Comparison of ENCODE assay signal across 13 cellular contexts in the genomic region with DNA sequence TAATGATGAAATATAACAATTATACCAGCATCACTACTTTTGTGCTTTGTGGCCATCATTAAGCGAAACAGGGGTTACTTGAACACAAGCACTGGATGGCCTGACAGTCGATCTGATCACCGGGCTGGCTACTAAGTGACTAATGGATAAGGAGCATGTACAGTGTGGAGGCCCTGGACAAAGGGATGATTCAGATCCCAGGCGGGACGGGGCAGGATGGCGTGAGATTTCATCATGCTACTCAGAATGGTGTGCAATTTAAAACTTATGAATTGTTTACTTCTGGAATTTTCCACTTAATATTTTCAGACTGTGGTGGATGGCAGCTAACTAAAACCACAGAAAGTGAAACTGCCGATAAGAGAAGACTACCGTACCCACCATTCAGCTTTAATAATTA. TPM values are rescaled to one million over a fixed set of nuclear protein-coding genes. Genes with fewer than 3 reads are reported as not detected.
DNase-seq lines count a peak whose midpoint lies in the region; ATAC-seq and TF ChIP-seq lines count a peak whose summit lies in the region.
"Had no signal": no experiment of that assay in that cellular context is flagged by ENCODE, and none has a peak within 500 bp of the region (broad histone marks: within the 10 kb centered on the region; RNA-seq: fewer than 3 reads in every experiment).

No MANE protein-coding gene starts in this region.

- TF ChIP-seq CTCF in PC-9 (conservative IDR thresholded peaks at IDR 0.05) (no peak), esophagus muscularis mucosa (IDR thresholded peaks at IDR 0.05) (no peak)

- no peak for ATAC-seq in HG03432 (IDR thresholded peaks at IDR 0.05; ENCODE audit: unreplicated experiment)

- no peaks in the 10 kb centered on the region for H4K20me1 ChIP-seq in PC-9 (ENCODE audit: insufficient read depth)

- in situ Hi-C loops in Caki2 (cut with HindIII; ENCODE audit: low pct_unique_long_range_greater_than_20kb, low sequenced_read_pairs) = no loop called here

- H3K4me2 ChIP-seq in PC-9 = peak overlapping the region; percentile 74

- no peaks in the 10 kb centered on the region for H3K27me3 ChIP-seq in PC-9 (ENCODE audit: insufficient read depth, low read depth)
- no peaks in the 10 kb centered on the region for H3K27me3 ChIP-seq in esophagus muscularis mucosa

- BruUV-seq in PC-9 (replicated peaks; lab: Mats Ljungman, UMichigan) = no TSS peak

- peaks cover 41% of the 10 kb centered on the region for H3F3A ChIP-seq in PC-9 (ENCODE audit: insufficient read depth, low read depth)

- no peak for TF ChIP-seq EP300 in esophagus muscularis mucosa (IDR thresholded peaks at IDR 0.05)

- H3K9me2 ChIP-seq in PC-9 (ENCODE audit: insufficient read depth) = no peaks in the 10 kb centered on the region; the same call in 1 of the 2 replicates

- POLR2A ChIA-PET in PC-9 (lab: Charles Lee; ENCODE audit: unreplicated experiment) = interaction anchor here (0.5 to 1.0 kb wide), 2 partner anchors 10 to 21 kb away, joined by 3 to 5 read pairs; no protein-coding TSS in a partner anchor

- H2AFZ ChIP-seq in PC-9 = peak overlapping the region; percentile 12; the same call in 1 of the 2 replicates

- peak overlapping the region; percentile 28; the same call in 1 of the 2 replicates for H3K4me3 ChIP-seq in PC-9
- no peak overlapping the region for H3K4me3 ChIP-seq in esophagus muscularis mucosa

- H3K9me3 ChIP-seq in PC-9 (ENCODE audit: insufficient read depth, low read depth) (no peaks in the 10 kb centered on the region), esophagus muscularis mucosa (no peaks in the 10 kb centered on the region)
- H3K9me3 ChIP-seq: neutrophil had no signal

- H3K36me3 ChIP-seq in PC-9 (ENCODE audit: low read depth) (no peaks in the 10 kb centered on the region), esophagus muscularis mucosa (no peaks in the 10 kb centered on the region)
- H3K36me3 ChIP-seq: neutrophil had no signal

- CTCF ChIA-PET in PC-9 (lab: Charles Lee) = interaction anchor here (0.8 kb wide), 1 partner anchor 22 kb away, joined by 6 read pairs; no protein-coding TSS in a partner anchor

- WGBS in esophagus muscularis mucosa = 79% methylated on average over 8 of the region's 8 CpGs

- H3K79me2 ChIP-seq in PC-9 (ENCODE audit: low read depth) = no peaks in the 10 kb centered on the region

- DNase-seq in Caki2 (ENCODE audit: low read depth) (peak; percentile 75), PC-9 (peak; percentile 77 to 94), dermis blood vessel endothelial cell (peak; percentile 60), nucleus accumbens (lab: John Stamatoyannopoulos, UW) (peak in 30 of 56 donors; percentile 3 to 85 (median 39)), NCI-H1436 treated with DMSO at 0.1 percent for 48 hours (lab: John Stamatoyannopoulos, UW) (no peak), NCI-H2196 treated with DMSO at 0.1 percent for 48 hours (lab: John Stamatoyannopoulos, UW; ENCODE audit: unreplicated experiment) (no peak), esophagus muscularis mucosa (ENCODE audit: extremely low spot score) (no peak)
- DNase-seq: activated naive CD4-positive, alpha-beta T cell; NCI-H2171 treated with DMSO at 0.1 percent for 48 hours had no signal

- H3K27ac ChIP-seq in PC-9 (peak overlapping the region; percentile 97), esophagus muscularis mucosa (replicated peaks in 1 of 4) (no peak overlapping the region)
- H3K27ac ChIP-seq: neutrophil, VCaP had no signal

- TF ChIP-seq POLR2A in esophagus muscularis mucosa (IDR thresholded peaks at IDR 0.05; ENCODE audit: low read depth) = no peak

- H3K4me1 ChIP-seq in PC-9 (replicated peaks; ENCODE audit: insufficient read depth) (peaks cover 66% of the 10 kb centered on the region), esophagus muscularis mucosa (no peaks in the 10 kb centered on the region)

- intact Hi-C loops in PC-9 (cut with micrococcal nuclease; ENCODE audit: unreplicated experiment) = loop anchor here (1.0 kb wide), 1 partner anchor 75 kb away; no protein-coding TSS in a partner anchor
- intact Hi-C loops in esophagus muscularis mucosa (cut with DNase I) = no loop called here

RNA-seq across cellular contexts. Expression of a gene that starts 7.0 kb away (rescaled TPM):
- 33.8 and 41.3 TPM in 2 replicates for total RNA-seq in Caki2 (2014; rRNA removed; shearing (Covaris generic); ENCODE audit: low replicate concordance)
- total RNA-seq in PC-9 (2021) (107 and 134 TPM in 2 replicates), dermis blood vessel endothelial cell (9.5 and 12.3 TPM in 2 replicates), esophagus muscularis mucosa (10 to 100 TPM; 58.5 to 83.1 (median 66.8) TPM)

RNA-seq across cellular contexts. Expression of a gene that starts 33.9 kb away (rescaled TPM):
- not detected in 2 replicates for total RNA-seq in Caki2 (2014; rRNA removed; shearing (Covaris generic); ENCODE audit: low replicate concordance)
- not detected in 2 replicates for total RNA-seq in PC-9 (2021)
- total RNA-seq in dermis blood vessel endothelial cell = under 0.01 TPM in 1 of 2 replicates, not detected in the other
- total RNA-seq in esophagus muscularis mucosa = not detected
- total RNA-seq: glomerular endothelial cell had no signal

Comparison
In these comparisons a context has a peak if more than half of its experiments do, and no peak if none do; other contexts are left out.
1. DNase-seq: peak in Caki2 (single experiment), PC-9 (2 of 2), dermis blood vessel endothelial cell (single experiment) and nucleus accumbens (30 of 56); none in NCI-H1436 treated with DMSO at 0.1 percent for 48 hours (single experiment), NCI-H2196 treated with DMSO at 0.1 percent for 48 hours (single experiment) and esophagus muscularis mucosa (single experiment).